In genomic region chr3:15218689-15219088, GRCh38 we compare ENCODE assay signal across 21 cellular contexts.
"Had no signal": no experiment of that assay in that cellular context is flagged by ENCODE, and none has a peak within 500 bp of the region (broad histone marks: within the 10 kb centered on the region; RNA-seq: fewer than 3 reads in every experiment).

No MANE protein-coding gene starts in this region.

- H3K4me1 Mint-ChIP-seq: activated naive CD8-positive, alpha-beta T cell treated with anti-CD3 and anti-CD28 coated beads, Interleukin-2, amount 10 ng/mL, durations not matched to agents 7 days and 5 days had no signal

- H3K27me3 ChIP-seq: hepatocyte, thyroid gland, upper lobe of right lung had no signal

- H3K9me3 Mint-ChIP-seq: activated naive CD8-positive, alpha-beta T cell treated with anti-CD3 and anti-CD28 coated beads, Interleukin-2, amount 10 ng/mL, durations not matched to agents 7 days and 5 days; activated T-helper 2 cell treated with anti-CD3 and anti-CD28 coated beads, Interferon-gamma antibody, Interleukin-2, Interleukin-4, amounts not matched to agents 10 μg/mL and 5 μg/mL and 100 μg/mL, durations not matched to agents 14 hours and 24 hours and 36 hours; immature natural killer cell; stimulated activated naive CD8-positive, alpha-beta T cell treated with anti-CD3 and anti-CD28 coated beads, Interleukin-15, Interleukin-2, amounts not matched to agents 100 ng/mL and 50 ng/mL, for 24 hours had no signal

- DNase-seq: activated CD4-positive, alpha-beta T cell treated with anti-CD3 and anti-CD28 coated beads for 1 hour; activated CD4-positive, alpha-beta T cell treated with anti-CD3 and anti-CD28 coated beads, Interleukin-2, amount 50 U/mL, for 1 hour; activated CD8-positive, alpha-beta T cell treated with anti-CD3 and anti-CD28 coated beads, Interleukin-2, amount 10 ng/mL, durations not matched to agents 7 days and 5 days; activated naive CD4-positive, alpha-beta T cell; activated naive CD8-positive, alpha-beta T cell treated with anti-CD3 and anti-CD28 coated beads, Interleukin-2, amount 10 ng/mL, durations not matched to agents 7 days and 5 days; activated T-cell treated with anti-CD3 and anti-CD28 coated beads, Interleukin-2, amount 50 U/mL, for 1 hour; amniotic stem cell; immature natural killer cell; kidney glomerular epithelial cell; mesenchymal stem cell; occipital lobe; posterior cingulate gyrus; retina; stimulated activated CD4-positive, alpha-beta T cell treated with anti-CD3 and anti-CD28 coated beads, Interleukin-4, amount 100 ng/mL, for 24 hours; substantia nigra; T-helper 9 cell; thyroid gland; upper lobe of right lung had no signal

- H3K27me3 Mint-ChIP-seq: activated naive CD8-positive, alpha-beta T cell treated with anti-CD3 and anti-CD28 coated beads, Interleukin-2, amount 10 ng/mL, durations not matched to agents 7 days and 5 days; stimulated activated naive CD8-positive, alpha-beta T cell treated with anti-CD3 and anti-CD28 coated beads, Interleukin-15, Interleukin-2, amounts not matched to agents 100 ng/mL and 50 ng/mL, for 24 hours had no signal

- H3K27ac ChIP-seq: hepatocyte, upper lobe of right lung had no signal

- ATAC-seq: activated CD8-positive, alpha-beta T cell treated with anti-CD3 and anti-CD28 coated beads, Interleukin-2, amount 10 ng/mL, durations not matched to agents 7 days and 5 days had no signal

- H3K4me3 ChIP-seq: hepatocyte, thyroid gland, upper lobe of right lung had no signal

- H3K9me3 ChIP-seq: thyroid gland, upper lobe of right lung had no signal

- H3K27ac Mint-ChIP-seq: activated CD8-positive, alpha-beta T cell treated with anti-CD3 and anti-CD28 coated beads, Interleukin-2, amount 10 ng/mL, durations not matched to agents 7 days and 5 days; activated naive CD8-positive, alpha-beta T cell treated with anti-CD3 and anti-CD28 coated beads, Interleukin-2, amount 10 ng/mL, durations not matched to agents 7 days and 5 days; activated T-helper 2 cell treated with anti-CD3 and anti-CD28 coated beads, Interferon-gamma antibody, Interleukin-2, Interleukin-4, amounts not matched to agents 10 μg/mL and 5 μg/mL and 100 μg/mL, durations not matched to agents 14 hours and 24 hours and 36 hours; stimulated activated naive CD8-positive, alpha-beta T cell treated with anti-CD3 and anti-CD28 coated beads, Interleukin-15, Interleukin-2, amounts not matched to agents 100 ng/mL and 50 ng/mL, for 24 hours had no signal

- H3K4me3 Mint-ChIP-seq: activated CD8-positive, alpha-beta T cell treated with anti-CD3 and anti-CD28 coated beads, Interleukin-2, amount 10 ng/mL, durations not matched to agents 7 days and 5 days; activated naive CD8-positive, alpha-beta T cell treated with anti-CD3 and anti-CD28 coated beads, Interleukin-2, amount 10 ng/mL, durations not matched to agents 7 days and 5 days; immature natural killer cell; stimulated activated naive CD8-positive, alpha-beta T cell treated with anti-CD3 and anti-CD28 coated beads, Interleukin-15, Interleukin-2, amounts not matched to agents 100 ng/mL and 50 ng/mL, for 24 hours had no signal

- H2AFZ ChIP-seq: hepatocyte had no signal

- H3K4me2 ChIP-seq: hepatocyte had no signal
